ENCODE assay signal across 9 cellular contexts in the genomic region with DNA sequence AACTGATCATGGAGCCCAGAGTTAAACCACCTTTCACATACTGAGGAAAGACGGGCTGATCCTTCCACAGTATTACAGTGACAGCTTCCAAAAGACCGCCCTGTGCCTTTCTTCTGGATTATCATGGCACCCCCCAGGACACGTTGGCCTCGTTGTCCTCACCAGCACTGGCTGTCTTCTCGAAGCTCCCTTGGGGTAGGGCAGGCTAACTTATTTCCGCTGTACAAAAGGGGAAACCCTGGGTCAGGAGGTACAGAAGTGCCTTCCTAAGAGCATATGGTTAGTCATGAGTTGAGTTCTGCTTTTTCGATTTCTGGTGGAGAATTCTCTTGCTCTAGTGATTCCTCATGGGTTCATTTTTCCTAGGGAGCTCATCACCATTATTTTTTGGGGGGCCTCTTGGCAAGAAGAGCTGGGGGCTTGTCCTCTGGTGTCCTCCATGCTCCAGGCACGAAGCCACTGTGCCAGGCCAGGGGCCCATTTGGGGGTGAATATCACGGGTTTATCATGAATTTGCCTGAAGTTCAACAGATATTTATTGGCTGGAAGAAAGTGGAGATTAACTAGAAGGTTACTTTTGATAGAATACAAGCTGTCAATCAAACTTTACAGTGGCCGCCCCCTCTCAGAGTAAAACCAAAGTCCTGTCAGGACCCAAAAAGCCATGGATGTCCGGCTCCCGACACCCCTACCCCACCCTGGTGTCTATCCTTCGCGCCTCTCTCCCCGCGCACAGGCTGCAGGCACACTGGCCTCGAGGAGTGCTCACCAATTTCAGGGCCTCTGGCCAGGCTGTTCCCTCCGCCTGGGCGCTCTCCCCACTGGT. TPM values are rescaled to one million over a fixed set of nuclear protein-coding genes. Genes with fewer than 3 reads are reported as not detected.
DNase-seq lines count a peak whose midpoint lies in the region; ATAC-seq, FAIRE-seq and TF ChIP-seq lines count a peak whose summit lies in the region.
"Had no signal": no experiment of that assay in that cellular context is flagged by ENCODE, and none has a peak within 500 bp of the region (broad histone marks: within the 10 kb centered on the region; RNA-seq: fewer than 3 reads in every experiment).

No MANE protein-coding gene starts in this region.

- H4K20me1 ChIP-seq in OCI-LY7 (ENCODE audit: insufficient read depth, low read length), result no peaks in the 10 kb centered on the region

- H3K36me3 ChIP-seq in OCI-LY7 (ENCODE audit: insufficient read depth, low read length), result no peaks in the 10 kb centered on the region
- H3K36me3 ChIP-seq in trophoblast cell (ENCODE audit: control insufficient read depth in 1 of 2, insufficient read depth in 2 of 2, low read length in 2 of 2), result no peaks in the 10 kb centered on the region
- H3K36me3 ChIP-seq: ovary had no signal

- no peak overlapping the region for H3K9ac ChIP-seq in trophoblast cell (ENCODE audit: low read length)

- no peak overlapping the region for H4K12ac ChIP-seq in trophoblast cell (ENCODE audit: low read depth, low read length)

- H3K27ac ChIP-seq in OCI-LY7 (ENCODE audit: low read depth, low read length, poor library complexity, severe bottlenecking) (no peak overlapping the region), trophoblast cell (ENCODE audit: low read depth, low read length) (no peak overlapping the region)
- H3K27ac ChIP-seq: ovary had no signal

- H4K8ac ChIP-seq in trophoblast cell (ENCODE audit: low read depth, low read length), result no peak overlapping the region

- BruUV-seq in OCI-LY7 (replicated peaks; lab: Mats Ljungman, UMichigan), result no TSS peak

- H3K4me1 ChIP-seq in OCI-LY7 (ENCODE audit: insufficient read depth, low read length, poor library complexity, severe bottlenecking), result peaks cover 11% of the 10 kb centered on the region
- H3K4me1 ChIP-seq in trophoblast cell (ENCODE audit: control insufficient read depth in 1 of 2, insufficient read depth in 2 of 2, low read length in 2 of 2), result no peaks in the 10 kb centered on the region

- no peaks in the 10 kb centered on the region for H3K27me3 ChIP-seq in trophoblast cell (ENCODE audit: insufficient read depth, low read length)
- H3K27me3 ChIP-seq: ovary had no signal

- TF ChIP-seq CTCF in OCI-LY7 (conservative IDR thresholded peaks at IDR 0.05; ENCODE audit: low read length), result no peak
- no peak for TF ChIP-seq CTCF in D721Med (IDR thresholded peaks at IDR 0.05; ENCODE audit: insufficient read depth, missing control alignments)

- no peak overlapping the region for H3K18ac ChIP-seq in trophoblast cell (ENCODE audit: low read length)

- H3K4me2 ChIP-seq in OCI-LY7 (ENCODE audit: low read length), result no peak overlapping the region
- H3K4me2 ChIP-seq in trophoblast cell (ENCODE audit: low read length), result no peak overlapping the region

- no peak overlapping the region for H2BK12ac ChIP-seq in trophoblast cell (ENCODE audit: low read length)

- H2AK5ac ChIP-seq in trophoblast cell (ENCODE audit: low read length), result no peak overlapping the region

- H4K91ac ChIP-seq in trophoblast cell (ENCODE audit: low read depth, low read length), result no peak overlapping the region

- H3K79me1 ChIP-seq in trophoblast cell (ENCODE audit: low read length), result no peaks in the 10 kb centered on the region

- no peaks in the 10 kb centered on the region for H3K9me3 ChIP-seq in OCI-LY7 (ENCODE audit: low read length)
- no peaks in the 10 kb centered on the region for H3K9me3 ChIP-seq in trophoblast cell (ENCODE audit: insufficient read depth, low read depth, low read length)
- H3K9me3 ChIP-seq: ovary had no signal

- CTCF ChIA-PET in OCI-LY7 (lab: Charles Lee; ENCODE audit: unreplicated experiment), result no interaction called here

- no CpG with 5 or more reads among the region's 19 CpGs for WGBS in trophoblast cell (ENCODE audit: extremely low coverage, insufficient coverage, insufficient read length)

- H3K23ac ChIP-seq in trophoblast cell (ENCODE audit: low read length), result peak overlapping the region; percentile 5

- H2AFZ ChIP-seq in OCI-LY7 (ENCODE audit: low read length), result no peak overlapping the region
- no peak overlapping the region for H2AFZ ChIP-seq in trophoblast cell (ENCODE audit: insufficient read depth, low read length, poor library complexity)

- H3K4ac ChIP-seq in trophoblast cell (ENCODE audit: low read depth, low read length), result no peak overlapping the region

- H3K4me3 ChIP-seq in OCI-LY7 (ENCODE audit: low read depth, low read length, poor library complexity, severe bottlenecking) (no peak overlapping the region), trophoblast cell (ENCODE audit: low read depth, low read length) (no peak overlapping the region)
- H3K4me3 ChIP-seq: ovary had no signal

- no peak overlapping the region for H2BK5ac ChIP-seq in trophoblast cell (ENCODE audit: low read depth, low read length, poor library complexity)

- POLR2A ChIA-PET in OCI-LY7 (lab: Charles Lee), result no interaction called here

- DNase-seq in OCI-LY7 (ENCODE audit: low spot score) (peak; percentile 47), trophoblast cell (peak in 1 of 2 donors; percentile 40), NCI-H2029 (lab: John Stamatoyannopoulos, UW) (no peak), D721Med (ENCODE audit: insufficient read length, low spot score) (no peak)
- no peak for DNase-seq in effector CD4-positive, alpha-beta T cell
- DNase-seq: NCI-H774, ovary had no signal

- no peak for FAIRE-seq in D721Med (lab: Jason Lieb, UNC)

- in situ Hi-C loops in GM18951 (cut with MboI; ENCODE audit: low sequenced_read_pairs, unreplicated experiment), result loop anchor here (10.0 kb wide), 1 partner anchor 164 kb away; no protein-coding TSS in a partner anchor

- H2BK120ac ChIP-seq in trophoblast cell (ENCODE audit: insufficient read depth, low read length, poor library complexity), result no peak overlapping the region

- ATAC-seq in HG02610 (IDR thresholded peaks at IDR 0.05; ENCODE audit: unreplicated experiment), result peak; percentile 58

- H3K9me2 ChIP-seq in OCI-LY7 (ENCODE audit: insufficient read depth, low read length), result no peaks in the 10 kb centered on the region

- no peak overlapping the region for H3K14ac ChIP-seq in trophoblast cell (ENCODE audit: low read length)

- no peaks in the 10 kb centered on the region for H3K79me2 ChIP-seq in OCI-LY7 (ENCODE audit: insufficient read depth, low read depth, low read length)
- H3K79me2 ChIP-seq in trophoblast cell (ENCODE audit: control insufficient read depth, insufficient read depth, low read length, poor library complexity), result no peaks in the 10 kb centered on the region

- intact Hi-C loops in OCI-LY7 (cut with micrococcal nuclease; ENCODE audit: unreplicated experiment), result no loop called here

- peak; percentile 35 for TF ChIP-seq POLR2A in GM18951 (IDR thresholded peaks at IDR 0.05; ENCODE audit: extremely low read depth, insufficient read depth, insufficient read length)

RNA-seq across cellular contexts. Expression of gene TRAF3, which starts 8.8 kb away (rescaled TPM):
- total RNA-seq in OCI-LY7 (2014; rRNA removed; shearing (Covaris generic)), result 0.59 and 0.82 TPM in 2 replicates
- 1.5 and 2.9 TPM in 2 replicates for total RNA-seq in OCI-LY7 (2022)
- polyA plus RNA-seq in trophoblast cell (2013), result 7.5 and 8.6 TPM in 2 replicates
